Comparison of ENCODE assay signal across 19 cellular contexts in the genomic region with DNA sequence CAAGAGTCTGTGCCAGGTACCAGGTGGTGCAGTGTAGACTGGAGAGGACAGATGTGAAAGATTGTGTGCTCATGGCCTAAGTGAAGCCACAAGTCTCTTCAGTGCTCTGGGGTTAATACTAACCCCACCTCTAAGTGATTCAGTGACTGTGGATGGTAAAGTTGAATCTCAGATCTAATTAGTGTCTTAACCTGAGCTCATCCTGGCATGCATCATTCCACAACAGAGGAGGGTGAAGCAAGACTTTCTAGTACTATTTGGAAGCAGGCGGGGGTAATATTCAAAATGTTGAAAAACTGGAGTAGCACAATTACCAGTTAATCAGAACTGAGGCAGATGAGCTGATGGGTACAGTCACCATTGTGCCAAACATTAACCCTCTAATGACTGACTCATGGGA. TPM values are rescaled to one million over a fixed set of nuclear protein-coding genes. Genes with fewer than 3 reads are reported as not detected.
DNase-seq lines count a peak whose midpoint lies in the region; TF ChIP-seq lines count a peak whose summit lies in the region.
"Had no signal": no experiment of that assay in that cellular context is flagged by ENCODE, and none has a peak within 500 bp of the region (broad histone marks: within the 10 kb centered on the region; RNA-seq: fewer than 3 reads in every experiment).

No MANE protein-coding gene starts in this region.

- DNase-seq in DMS 273 (lab: John Stamatoyannopoulos, UW; ENCODE audit: unreplicated experiment) (peak; percentile 14), DMS 273 treated with DMSO at 0.1 percent for 48 hours (lab: John Stamatoyannopoulos, UW) (no peak), adipocyte (ENCODE audit: low read depth) (no peak), esophagus muscularis mucosa (ENCODE audit: extremely low spot score) (no peak), neural crest cell (ENCODE audit: low read depth, low spot score) (no peak), erythroblast (lab: John Stamatoyannopoulos, UW) (no peak), NCI-H2107 (lab: John Stamatoyannopoulos, UW) (no peak), occipital lobe (lab: John Stamatoyannopoulos, UW) (no peak)
- DNase-seq: DMS153; GDM1; KBM-7; NCI-H1105 treated with DMSO at 0.1 percent for 48 hours; NCI-H187; NCI-H446; NCI-H526 treated with DMSO at 0.1 percent for 48 hours; NK-92 treated with Interleukin-12 subunit alpha and Interleukin-12 subunit beta, amount 100 ng/mL, for 24 hours; Peyer's patch had no signal

- 94% methylated on average over 1 of the region's 1 CpG for WGBS in esophagus muscularis mucosa

- peak overlapping the region; percentile 17 for H3K4me3 Mint-ChIP-seq in neural crest cell
- H3K4me3 Mint-ChIP-seq: B cell had no signal

- intact Hi-C loops in esophagus muscularis mucosa (cut with DNase I): loop anchor here (10.0 kb wide), 2 partner anchors 332 to 1052 kb away; a partner anchor contains a TSS

- no peaks in the 10 kb centered on the region for H3K27me3 ChIP-seq in adipocyte (replicated peaks; ENCODE audit: control insufficient read depth, insufficient read depth, low read length)
- H3K27me3 ChIP-seq in esophagus muscularis mucosa: no peaks in the 10 kb centered on the region
- H3K27me3 ChIP-seq: Peyer's patch had no signal

- H3K4me3 ChIP-seq in adipocyte (ENCODE audit: low read length) (no peak overlapping the region), esophagus muscularis mucosa (no peak overlapping the region)
- H3K4me3 ChIP-seq: Peyer's patch had no signal

- H3K36me3 ChIP-seq in adipocyte (ENCODE audit: control insufficient read depth, insufficient read depth, low read length, severe bottlenecking) (no peaks in the 10 kb centered on the region), esophagus muscularis mucosa (no peaks in the 10 kb centered on the region)
- H3K36me3 ChIP-seq: Peyer's patch had no signal

- H3K4me1 Mint-ChIP-seq in neural crest cell: peaks cover 18% of the 10 kb centered on the region

- no peak for TF ChIP-seq CTCF in esophagus muscularis mucosa (IDR thresholded peaks at IDR 0.05)
- TF ChIP-seq CTCF in neural crest cell (conservative IDR thresholded peaks at IDR 0.05): no peak

- peaks cover 2% of the 10 kb centered on the region for H3K9me3 Mint-ChIP-seq in neural crest cell

- peaks cover 39% of the 10 kb centered on the region for H3K4me1 ChIP-seq in adipocyte (ENCODE audit: control insufficient read depth, insufficient read depth, low read length)
- peaks cover 34 to 40% (median 37%) of the 10 kb centered on the region in 4 donors for H3K4me1 ChIP-seq in esophagus muscularis mucosa

- peak overlapping the region; percentile 21 for H3K9ac ChIP-seq in adipocyte (ENCODE audit: low read length)

- H3K27ac ChIP-seq in esophagus muscularis mucosa (replicated peaks in 1 of 4): peak overlapping the region in 3 of 4 donors; percentile 53 to 89 (median 89)
- H3K27ac ChIP-seq: 22Rv1, Peyer's patch had no signal

- TF ChIP-seq EP300 in esophagus muscularis mucosa (IDR thresholded peaks at IDR 0.05): no peak

- H3K36me3 Mint-ChIP-seq in neural crest cell (ENCODE audit: low read depth): no peaks in the 10 kb centered on the region

- H3K27me3 Mint-ChIP-seq in neural crest cell (ENCODE audit: low read depth): no peaks in the 10 kb centered on the region
- H3K27me3 Mint-ChIP-seq: B cell had no signal

- H3K27ac Mint-ChIP-seq in neural crest cell (ENCODE audit: unreplicated experiment): no peak overlapping the region
- H3K27ac Mint-ChIP-seq: B cell had no signal

- TF ChIP-seq POLR2A in esophagus muscularis mucosa (IDR thresholded peaks at IDR 0.05; ENCODE audit: low read depth) (no peak), erythroblast (IDR thresholded peaks at IDR 0.05; ENCODE audit: low read length) (no peak)

- no peaks in the 10 kb centered on the region for H3K9me3 ChIP-seq in adipocyte (ENCODE audit: control insufficient read depth, low read length)
- H3K9me3 ChIP-seq in esophagus muscularis mucosa: no peaks in the 10 kb centered on the region
- H3K9me3 ChIP-seq: Peyer's patch had no signal

RNA-seq across cellular contexts. Expression of a gene that starts 2.8 kb away (rescaled TPM):
- total RNA-seq in esophagus muscularis mucosa (10 to 100 TPM; 14.1 to 17.4 (median 14.5) TPM), neural crest cell (30.7 and 31.9 TPM in 2 replicates), occipital lobe (14.7 TPM)

RNA-seq across cellular contexts. Expression of a gene that starts 8.3 kb away (rescaled TPM):
- total RNA-seq in esophagus muscularis mucosa (10 to 100 TPM; 15.8 to 45.7 (median 33.1) TPM), neural crest cell (30.6 and 31.7 TPM in 2 replicates), occipital lobe (8.6 TPM)
